ENCODE assay signal across 25 cellular contexts in the genomic region with DNA sequence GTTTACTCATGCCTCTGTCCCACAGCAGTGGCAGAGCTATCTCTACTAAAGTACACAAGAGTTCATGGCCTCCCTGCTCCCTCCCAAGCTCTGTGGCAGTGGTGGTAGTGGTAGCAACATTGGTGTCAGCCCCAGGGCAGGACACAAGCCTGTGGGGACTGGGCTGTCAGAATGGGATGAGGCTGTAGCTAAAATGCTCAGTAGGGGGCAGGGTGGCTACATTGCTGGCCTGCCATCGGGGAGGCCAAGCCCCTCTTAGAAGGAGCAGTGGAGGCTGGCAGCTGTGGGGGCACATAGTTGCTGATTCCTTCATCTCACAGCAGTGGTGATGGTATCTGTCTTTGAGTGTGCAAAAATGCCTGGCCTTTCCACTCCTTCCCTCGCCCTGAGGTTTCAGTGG.
DNase-seq lines count a peak whose midpoint lies in the region; ATAC-seq, FAIRE-seq and TF ChIP-seq lines count a peak whose summit lies in the region.
"Had no signal": no experiment of that assay in that cellular context is flagged by ENCODE, and none has a peak within 500 bp of the region (broad histone marks: within the 10 kb centered on the region; RNA-seq: fewer than 3 reads in every experiment).

No MANE protein-coding gene starts in this region.

- H3K36me3 ChIP-seq in DND-41 (ENCODE audit: insufficient read depth, low read length) = no peaks in the 10 kb centered on the region
- H3K36me3 ChIP-seq in H1 (ENCODE audit: control insufficient read depth in 2 of 4, insufficient read depth in 4 of 4, low read length in 3 of 4) = no peaks in the 10 kb centered on the region
- H3K36me3 ChIP-seq: cardiac muscle cell, left lung, tibial nerve had no signal

- H2BK120ac ChIP-seq in H9 (ENCODE audit: low read depth, low read length, poor library complexity, severe bottlenecking) = no peak overlapping the region
- no peak overlapping the region for H2BK120ac ChIP-seq in H1 (replicated peaks; ENCODE audit: low read depth, low read length)

- H3K4me1 ChIP-seq in DND-41 (ENCODE audit: insufficient read depth, low read length) (no peaks in the 10 kb centered on the region), H9 (ENCODE audit: insufficient read depth, low read length) (no peaks in the 10 kb centered on the region), H1 (replicated peaks in 1 of 4; ENCODE audit: control insufficient read depth in 3 of 4, insufficient read depth in 4 of 4, low read length in 3 of 4) (no peaks in the 10 kb centered on the region)
- H3K4me1 ChIP-seq: left lung, tibial nerve had no signal

- TF ChIP-seq EP300 in H1 (IDR thresholded peaks at IDR 0.05; ENCODE audit: borderline replicate concordance in 1 of 2, low read depth in 2 of 2, low read length in 2 of 2) = no peak

- H4K20me1 ChIP-seq in DND-41 (ENCODE audit: insufficient read depth, low read length) (no peaks in the 10 kb centered on the region), H9 (ENCODE audit: control insufficient read depth, insufficient read depth, insufficient read length) (no peaks in the 10 kb centered on the region), H1 (replicated peaks in 1 of 2; ENCODE audit: control insufficient read depth in 1 of 2, insufficient read depth in 2 of 2, low read length in 2 of 2) (no peaks in the 10 kb centered on the region)

- no peak overlapping the region for H3K4me3 Mint-ChIP-seq in H9
- H3K4me3 Mint-ChIP-seq: activated T-cell treated with anti-CD3 and anti-CD28 coated beads, Interleukin-2, amount 50 U/mL, for 4 hours; neural crest cell had no signal

- TF ChIP-seq POLR2A in H1 (IDR thresholded peaks at IDR 0.05; ENCODE audit: control extremely low read depth in 1 of 2, low read depth in 2 of 2, low read length in 2 of 2) (no peak), lower leg skin (IDR thresholded peaks at IDR 0.05) (no peak)

- TF ChIP-seq CTCF in DND-41 (IDR thresholded peaks at IDR 0.05; ENCODE audit: borderline replicate concordance, extremely low read depth, low read length, poor library complexity, severe bottlenecking) = no peak
- peak; percentile 38; the same call in 2 of the 3 replicates for TF ChIP-seq CTCF in H9 (conservative IDR thresholded peaks at IDR 0.05)
- TF ChIP-seq CTCF in H1 (IDR thresholded peaks at IDR 0.05; ENCODE audit: control extremely low read depth in 1 of 3, insufficient read depth in 1 of 3, low read depth in 1 of 3, low read length in 3 of 3) = peak; percentile 23 to 51 (median 45); a peak in 3 of 4 replicates
- no peak for TF ChIP-seq CTCF in lower leg skin (IDR thresholded peaks at IDR 0.05)
- TF ChIP-seq CTCF in omental fat pad (IDR thresholded peaks at IDR 0.05) = no peak

- no peak overlapping the region for H3T11ph ChIP-seq in H9 (ENCODE audit: low read length)

- no peaks in the 10 kb centered on the region for H3K23me2 ChIP-seq in H9 (ENCODE audit: insufficient read length, low read depth, low read length, poor library complexity, severe bottlenecking)
- no peaks in the 10 kb centered on the region; the same call in 1 of the 2 replicates for H3K23me2 ChIP-seq in H1 (ENCODE audit: low read depth, low read length)

- H3K18ac ChIP-seq in H9 (ENCODE audit: insufficient read length, low read depth, low read length) = no peak overlapping the region
- no peak overlapping the region for H3K18ac ChIP-seq in H1 (ENCODE audit: extremely low read depth, low read length)

- H3K36me3 Mint-ChIP-seq in H9 (ENCODE audit: insufficient read depth in 1 of 3, low read depth in 3 of 3) = no peaks in the 10 kb centered on the region; a peak in 1 of 7 replicates

- TF ChIP-seq RAD21 in H1 (IDR thresholded peaks at IDR 0.05 in 1 of 2, conservative IDR thresholded peaks at IDR 0.05 in 1 of 2; ENCODE audit: low read depth in 2 of 2, low read length in 2 of 2) = peak; percentile 35 to 56

- CTCF ChIA-PET in H1 (lab: Charles Lee; ENCODE audit: partially characterized antibody) = interaction anchor here (0.6 to 3.1 kb wide), 10 partner anchors 11 to 1218 kb away, joined by 3 to 15 read pairs (median 4); no protein-coding TSS in a partner anchor

- no peak overlapping the region for H2BK12ac ChIP-seq in H9 (ENCODE audit: insufficient read length, low read depth, low read length)
- no peak overlapping the region for H2BK12ac ChIP-seq in H1 (ENCODE audit: low read depth, low read length)

- FAIRE-seq in H1 (lab: Jason Lieb, UNC) = no peak
- FAIRE-seq: astrocyte, colon had no signal

- H3K56ac ChIP-seq in H9 (ENCODE audit: insufficient read length, low read depth, low read length) = no peak overlapping the region
- no peak overlapping the region for H3K56ac ChIP-seq in H1 (replicated peaks; ENCODE audit: insufficient read length, low read depth, low read length)

- H2AFZ ChIP-seq in DND-41 (ENCODE audit: low read depth, low read length) (no peak overlapping the region), H9 (ENCODE audit: low read length) (no peak overlapping the region), H1 (ENCODE audit: low read length) (peak overlapping the region; percentile 38; the same call in 1 of the 2 replicates)

- H3K9ac ChIP-seq in DND-41 (ENCODE audit: low read depth, low read length) (no peak overlapping the region), H9 (ENCODE audit: extremely low read depth, insufficient read length, low read length) (no peak overlapping the region), H1 (replicated peaks in 1 of 4; ENCODE audit: extremely low read depth in 1 of 4, low read depth in 3 of 4, low read length in 3 of 4) (no peak overlapping the region)

- no peak overlapping the region; the same call in 1 of the 2 replicates for H3K14ac ChIP-seq in H9 (ENCODE audit: insufficient read depth, low read length)
- H3K14ac ChIP-seq in H1 (ENCODE audit: insufficient read length) = no peak overlapping the region

- H3K27me3 ChIP-seq in DND-41 (ENCODE audit: insufficient read depth, low read length, poor library complexity) = no peaks in the 10 kb centered on the region
- H3K27me3 ChIP-seq in H9 (ENCODE audit: insufficient read depth, low read length) = no peaks in the 10 kb centered on the region
- H3K27me3 ChIP-seq in H1 (replicated peaks in 1 of 4; ENCODE audit: control insufficient read depth in 3 of 4, extremely low read depth in 1 of 4, insufficient read depth in 3 of 4, low read length in 3 of 4) = no peaks in the 10 kb centered on the region
- H3K27me3 ChIP-seq: cardiac muscle cell, left lung, tibial nerve had no signal

- no CpG with 5 or more reads among the region's 2 CpGs for WGBS in H9 (ENCODE audit: extremely low coverage, insufficient read length, low lambda C conversion rate)
- WGBS in H1 (ENCODE audit: extremely low coverage in 1 of 2, insufficient coverage in 1 of 2, insufficient read length in 1 of 2, insufficient replicate concordance in 2 of 2, low coverage in 1 of 2, low lambda C conversion rate in 2 of 2, missing lambda C conversion rate in 1 of 2), 2 experiments = 96% methylated on average over 2 of the region's 2 CpGs; no CpG with 5 or more reads in 1 of the 2 experiments
- WGBS in lower leg skin, 2 donors = 85 to 89% methylated on average over 2 of the region's 2 CpGs

- POLR2A ChIA-PET in H1 (lab: Charles Lee; ENCODE audit: partially characterized antibody) = no interaction called here

- peaks cover 2 to 5% of the 10 kb centered on the region in 2 experiments; a peak in 3 of 5 replicates for H3K9me3 Mint-ChIP-seq in H9

- no peaks in the 10 kb centered on the region for H3K9me3 ChIP-seq in DND-41 (ENCODE audit: insufficient read depth, low read length, severe bottlenecking)
- H3K9me3 ChIP-seq in H9 (ENCODE audit: control insufficient read depth, low read depth, low read length) = no peaks in the 10 kb centered on the region
- peaks cover 0 to under 1% of the 10 kb centered on the region in 2 experiments; a peak in 1 of 4 replicates for H3K9me3 ChIP-seq in H1 (ENCODE audit: insufficient read depth in 2 of 2, low read depth in 1 of 2, low read length in 1 of 2)

- H3K23ac ChIP-seq in H9 (ENCODE audit: insufficient read length, low read depth, low read length) (no peak overlapping the region), H1 (ENCODE audit: insufficient read length) (no peak overlapping the region)

- no peak overlapping the region; a peak in 1 of 7 replicates for H3K27ac Mint-ChIP-seq in H9

- H2AK5ac ChIP-seq in H9 (ENCODE audit: insufficient read length, low read length) (no peak overlapping the region), H1 (ENCODE audit: low read depth, low read length) (no peak overlapping the region)

- no peak overlapping the region for H3K4me3 ChIP-seq in DND-41 (ENCODE audit: low read depth in 1 of 2, low read length in 2 of 2)
- H3K4me3 ChIP-seq in H1 (ENCODE audit: extremely low read depth in 1 of 4, insufficient read depth in 2 of 4, low read depth in 3 of 4, low read length in 4 of 4) = no peak overlapping the region
- H3K4me3 ChIP-seq in lower leg skin (ENCODE audit: low read depth, poor library complexity, severe bottlenecking) = no peak overlapping the region
- H3K4me3 ChIP-seq: cardiac muscle cell, left lung, tibial nerve had no signal

- H3K4me2 ChIP-seq in DND-41 (ENCODE audit: insufficient read depth, low read length) (no peak overlapping the region), H9 (ENCODE audit: insufficient read depth, insufficient read length, low read length) (no peak overlapping the region), H1 (ENCODE audit: insufficient read depth in 1 of 2, low read depth in 2 of 2, low read length in 2 of 2) (no peak overlapping the region)

- H3K79me1 ChIP-seq in H9 (ENCODE audit: insufficient read depth, low read depth, low read length, poor library complexity, severe bottlenecking) (no peaks in the 10 kb centered on the region), H1 (ENCODE audit: low read depth, low read length) (no peaks in the 10 kb centered on the region)

- ATAC-seq in DND-41 (ENCODE audit: insufficient read depth, low read depth) = peak; percentile 35; the same call in 1 of the 3 replicates
- peak; percentile 10 for ATAC-seq in sciatic nerve
- ATAC-seq in omental fat pad (ENCODE audit: low FRiP score) = no peak
- ATAC-seq: activated T-cell treated with anti-CD3 and anti-CD28 coated beads, Interleukin-2, amount 50 U/mL, for 4 hours; left lung had no signal

- peaks cover 0 to 3% of the 10 kb centered on the region in 2 experiments; a peak in 1 of 4 replicates for H3K4me1 Mint-ChIP-seq in H9

- H3K27ac ChIP-seq in DND-41 (ENCODE audit: low read length) (no peak overlapping the region), H9 (ENCODE audit: insufficient read length, low read depth, low read length) (no peak overlapping the region), H1 (ENCODE audit: low read depth, low read length) (no peak overlapping the region)
- H3K27ac ChIP-seq: cardiac muscle cell, left lung, tibial nerve had no signal

- H4K8ac ChIP-seq in H9 (replicated peaks; ENCODE audit: insufficient read length, low read depth, low read length) (no peak overlapping the region), H1 (ENCODE audit: extremely low read depth, insufficient read depth, low read length) (no peak overlapping the region)

- no peak overlapping the region for H2BK5ac ChIP-seq in H9 (ENCODE audit: insufficient read length, low read length)
- no peak overlapping the region for H2BK5ac ChIP-seq in H1 (ENCODE audit: low read depth, low read length)

- H2BK15ac ChIP-seq in H9 (ENCODE audit: low read depth, low read length) (no peak overlapping the region), H1 (ENCODE audit: low read length) (peak overlapping the region; percentile 55; the same call in 1 of the 2 replicates)

- H3K4ac ChIP-seq in H9 (ENCODE audit: low read depth, low read length) (no peak overlapping the region), H1 (replicated peaks; ENCODE audit: insufficient read length, low read depth, low read length) (no peak overlapping the region)

- H2BK20ac ChIP-seq in H9 (ENCODE audit: low read depth, low read length, poor library complexity, severe bottlenecking) = no peak overlapping the region
- H2BK20ac ChIP-seq in H1 (ENCODE audit: low read length) = no peak overlapping the region

- no peak overlapping the region for H4K91ac ChIP-seq in H9 (ENCODE audit: insufficient read length, low read depth, low read length)
- H4K91ac ChIP-seq in H1 (replicated peaks; ENCODE audit: insufficient read length, low read length) = no peak overlapping the region

- H3K27me3 Mint-ChIP-seq in H9 (ENCODE audit: low read depth) = no peaks in the 10 kb centered on the region

- H4K5ac ChIP-seq in H9 (ENCODE audit: insufficient read length, low read depth, low read length) = no peak overlapping the region
- H4K5ac ChIP-seq in H1 (ENCODE audit: insufficient read length, low read depth, low read length) = no peak overlapping the region

- H3K79me2 ChIP-seq in DND-41 (ENCODE audit: insufficient read depth, low read length) (no peaks in the 10 kb centered on the region), H9 (ENCODE audit: insufficient read depth, low read length) (no peaks in the 10 kb centered on the region), H1 (ENCODE audit: control insufficient read depth in 1 of 2, insufficient read depth in 2 of 2, low read length in 2 of 2) (no peaks in the 10 kb centered on the region)

- DNase-seq in DND-41 = no peak
- peak; percentile 49 for DNase-seq in H9
- DNase-seq in H1 (ENCODE audit: low read depth in 1 of 2, low spot score in 2 of 2) = no peak
- DNase-seq in sciatic nerve (ENCODE audit: low spot score) = no peak
- DNase-seq in lower leg skin (ENCODE audit: low spot score in 2 of 2) = no peak
- DNase-seq in omental fat pad (ENCODE audit: low spot score) = no peak
- DNase-seq in stimulated activated CD4-positive, alpha-beta T cell treated with anti-CD3 and anti-CD28 coated beads, Interleukin-4, amount 100 ng/mL, for 1 hour = no peak
- no peak for DNase-seq in stimulated activated CD4-positive, alpha-beta T cell treated with anti-CD3 and anti-CD28 coated beads, Interleukin-15, amount 100 ng/mL, for 24 hours
- DNase-seq: activated CD4-positive, CD25-positive, alpha-beta regulatory T cell; activated T-cell treated with anti-CD3 and anti-CD28 coated beads, Interleukin-2, amount 50 U/mL, for 4 hours; effector CD8-positive, alpha-beta T cell; GDM1; glutamatergic neuron; islet precursor cell; NCI-H1105; NCI-H187; NCI-H2171 treated with DMSO at 0.1 percent for 48 hours; NCI-H510A; RPMI8226 had no signal

- intact Hi-C loops in sciatic nerve (cut with DNase I) (no loop called here), lower leg skin (cut with DNase I; ENCODE audit: low total_unique reads) (loop anchor here (5.0 kb wide), 1 partner anchor 1682 kb away; no protein-coding TSS in a partner anchor)

Comparison
In these comparisons a context has a peak if more than half of its experiments do, and no peak if none do; other contexts are left out.
1. CTCF ChIP-seq: peak in H9 (single experiment) and H1 (3 of 3); none in DND-41 (single experiment), lower leg skin (0 of 3) and omental fat pad (0 of 3).